In genomic region chr16:14486520-14487303, GRCh38 we compare ENCODE assay signal across 8 cellular contexts.
DNase-seq lines count a peak whose midpoint lies in the region; ATAC-seq, FAIRE-seq and TF ChIP-seq lines count a peak whose summit lies in the region.

No MANE protein-coding gene starts in this region.

- intact Hi-C loops in GM12878 (cut with micrococcal nuclease; ENCODE audit: unreplicated experiment) (no loop called here), right cardiac atrium (cut with DNase I) (loop anchor here in 1 of 4 donors (5.0 kb wide), 1 partner anchor 184 kb away; no protein-coding TSS in a partner anchor), OCI-LY7 (cut with micrococcal nuclease; ENCODE audit: unreplicated experiment) (no loop called here)

- no peak overlapping the region for H3K4me3 Mint-ChIP-seq in natural killer cell treated with Interleukin-12 subunit alpha and Interleukin-12 subunit beta and Interleukin-15 and Interleukin-18, amount 100 ng/mL, for 72 hours

- POLR2A ChIA-PET in GM12878 (lab: Charles Lee) (interaction anchor here (0.6 to 2.7 kb wide), 2 partner anchors 16 to 110 kb away, joined by 6 to 9 read pairs; no protein-coding TSS in a partner anchor), OCI-LY7 (lab: Charles Lee) (no interaction called here)

- no peaks in the 10 kb centered on the region for H3K9me2 ChIP-seq in OCI-LY7 (ENCODE audit: insufficient read depth, low read length)

- H3K27ac ChIP-seq in GM12878 (ENCODE audit: control insufficient read depth, insufficient read depth) (no peak overlapping the region), right cardiac atrium (ENCODE audit: low read length) (peak overlapping the region; percentile 6), OCI-LY7 (ENCODE audit: low read depth, low read length, poor library complexity, severe bottlenecking) (no peak overlapping the region)

- H3K9ac ChIP-seq in GM12878 (ENCODE audit: control insufficient read depth, insufficient read depth, low read length) = no peak overlapping the region

- DNase-seq in COLO668 (lab: John Stamatoyannopoulos, UW; ENCODE audit: unreplicated experiment) (peak; percentile 17), NCI-H2029 (lab: John Stamatoyannopoulos, UW) (peak; percentile 66), GM12878 (ENCODE audit: low read depth, low spot score) (no peak), right cardiac atrium (peak; percentile 84 to 93 (median 87)), retinal pigment epithelial cell (ENCODE audit: low read depth) (peak; percentile 85), OCI-LY7 (ENCODE audit: low spot score) (no peak)
- no peak for DNase-seq in natural killer cell treated with Interleukin-12 subunit alpha and Interleukin-12 subunit beta and Interleukin-15 and Interleukin-18, amount 100 ng/mL, for 72 hours (ENCODE audit: low spot score)

- SMC1A ChIA-PET in GM12878 (lab: Charles Lee; ENCODE audit: uncharacterized antibody, unreplicated experiment) = interaction anchor here (1.0 to 1.9 kb wide), 3 partner anchors 11 to 165 kb away, joined by 3 to 5 read pairs (median 5); no protein-coding TSS in a partner anchor

- no peaks in the 10 kb centered on the region for H3K79me2 ChIP-seq in GM12878 (ENCODE audit: control insufficient read depth, insufficient read depth, low read length)
- H3K79me2 ChIP-seq in OCI-LY7 (ENCODE audit: insufficient read depth, low read depth, low read length) = no peaks in the 10 kb centered on the region

- no peaks in the 10 kb centered on the region for H4K20me1 ChIP-seq in GM12878 (ENCODE audit: control insufficient read depth, insufficient read depth)
- no peaks in the 10 kb centered on the region for H4K20me1 ChIP-seq in OCI-LY7 (ENCODE audit: insufficient read depth, low read length)

- CTCF ChIA-PET in GM12878 (lab: Yijun Ruan, JAX) = interaction anchor here (0.9 to 1.3 kb wide), 2 partner anchors 11 to 17 kb away, joined by 3 to 4 read pairs; no protein-coding TSS in a partner anchor
- CTCF ChIA-PET in OCI-LY7 (lab: Charles Lee; ENCODE audit: unreplicated experiment) = no interaction called here

- H2AFZ ChIP-seq in GM12878 (ENCODE audit: control insufficient read depth, low read depth, low read length) (no peak overlapping the region), OCI-LY7 (ENCODE audit: low read length) (no peak overlapping the region)

- H3K27me3 ChIP-seq in GM12878 (replicated peaks in 1 of 2; ENCODE audit: control insufficient read depth in 2 of 2, insufficient read depth in 2 of 2, low read length in 1 of 2) (no peaks in the 10 kb centered on the region), right cardiac atrium (ENCODE audit: control insufficient read depth, insufficient read depth) (no peaks in the 10 kb centered on the region)

- RAD21 ChIA-PET in GM12878 (lab: Charles Lee; ENCODE audit: unreplicated experiment) = no interaction called here

- ATAC-seq in GM12878 = no peak
- ATAC-seq in right cardiac atrium = peak; percentile 91 to 93
- ATAC-seq in natural killer cell treated with Interleukin-12 subunit alpha and Interleukin-12 subunit beta and Interleukin-15 and Interleukin-18, amount 100 ng/mL, for 72 hours = no peak
- no peak for ATAC-seq in GM21576 (IDR thresholded peaks at IDR 0.05; ENCODE audit: unreplicated experiment)

- H3K4me1 Mint-ChIP-seq in natural killer cell treated with Interleukin-12 subunit alpha and Interleukin-12 subunit beta and Interleukin-15 and Interleukin-18, amount 100 ng/mL, for 72 hours (ENCODE audit: low read depth in 2 of 2) = peaks cover 9 to 18% of the 10 kb centered on the region in 2 donors

- H3K4me1 ChIP-seq in GM12878 (ENCODE audit: control insufficient read depth, insufficient read depth, low read length) = no peaks in the 10 kb centered on the region
- peaks cover 3% of the 10 kb centered on the region for H3K4me1 ChIP-seq in right cardiac atrium (ENCODE audit: control insufficient read depth, insufficient read depth, low read length)
- peaks cover 9% of the 10 kb centered on the region for H3K4me1 ChIP-seq in OCI-LY7 (ENCODE audit: insufficient read depth, low read length, poor library complexity, severe bottlenecking)

- TF ChIP-seq POLR2A in GM12878 (IDR thresholded peaks at IDR 0.05; ENCODE audit: low read depth, low read length) = no peak

- no peaks in the 10 kb centered on the region for H3K36me3 Mint-ChIP-seq in natural killer cell treated with Interleukin-12 subunit alpha and Interleukin-12 subunit beta and Interleukin-15 and Interleukin-18, amount 100 ng/mL, for 72 hours

- H3K4me2 ChIP-seq in GM12878 (ENCODE audit: control insufficient read depth, insufficient read depth) (no peak overlapping the region), OCI-LY7 (ENCODE audit: low read length) (no peak overlapping the region)

- no peak overlapping the region for H3K4me3 ChIP-seq in GM12878
- H3K4me3 ChIP-seq in right cardiac atrium (ENCODE audit: low read length) = peak overlapping the region; percentile 55
- H3K4me3 ChIP-seq in retinal pigment epithelial cell (ENCODE audit: low read length) = peak overlapping the region; percentile 9
- H3K4me3 ChIP-seq in OCI-LY7 (ENCODE audit: low read depth, low read length, poor library complexity, severe bottlenecking) = no peak overlapping the region

- 95% methylated on average over 20 of the region's 20 CpGs for WGBS in GM12878 (ENCODE audit: insufficient coverage, insufficient replicate concordance, low lambda C conversion rate, missing lambda C conversion rate)
- 12% methylated on average over 20 of the region's 20 CpGs for WGBS in right cardiac atrium

- TF ChIP-seq RAD21 in GM12878 (IDR thresholded peaks at IDR 0.05; ENCODE audit: insufficient read depth, low read depth, low read length) = no peak

- peaks cover 9 to 10% of the 10 kb centered on the region in 2 experiments for H3K36me3 ChIP-seq in GM12878 (ENCODE audit: control insufficient read depth in 2 of 2, insufficient read depth in 2 of 2, low read length in 1 of 2)
- H3K36me3 ChIP-seq in OCI-LY7 (ENCODE audit: insufficient read depth, low read length) = peaks cover 28% of the 10 kb centered on the region

- H3K27me3 Mint-ChIP-seq in natural killer cell treated with Interleukin-12 subunit alpha and Interleukin-12 subunit beta and Interleukin-15 and Interleukin-18, amount 100 ng/mL, for 72 hours = no peaks in the 10 kb centered on the region

- TF ChIP-seq CTCF in GM12878 (IDR thresholded peaks at IDR 0.05 in 2 of 3, conservative IDR thresholded peaks at IDR 0.05 in 1 of 3; ENCODE audit: control insufficient read depth in 2 of 3, extremely low read depth in 1 of 3, insufficient read depth in 1 of 3, low read depth in 3 of 3, low read length in 3 of 3) = no peak
- TF ChIP-seq CTCF in retinal pigment epithelial cell (conservative IDR thresholded peaks at IDR 0.05; ENCODE audit: low read depth, low read length) = no peak
- no peak for TF ChIP-seq CTCF in OCI-LY7 (conservative IDR thresholded peaks at IDR 0.05; ENCODE audit: low read length)

- peak; percentile 100 for FAIRE-seq in GM12878 (lab: Jason Lieb, UNC)

- H3K9me3 ChIP-seq in GM12878 (replicated peaks; ENCODE audit: control insufficient read depth, insufficient read depth, low read length) (no peaks in the 10 kb centered on the region; the same call in 2 of the 3 replicates), right cardiac atrium (ENCODE audit: control insufficient read depth, low read length) (no peaks in the 10 kb centered on the region), OCI-LY7 (ENCODE audit: low read length) (no peaks in the 10 kb centered on the region)

- in situ Hi-C loops in GM12878 (cut with MboI) = no loop called here

- no peaks in the 10 kb centered on the region for H3K9me3 Mint-ChIP-seq in natural killer cell treated with Interleukin-12 subunit alpha and Interleukin-12 subunit beta and Interleukin-15 and Interleukin-18, amount 100 ng/mL, for 72 hours

- no peak for TF ChIP-seq EP300 in GM12878 (IDR thresholded peaks at IDR 0.05; ENCODE audit: borderline replicate concordance in 1 of 2, control insufficient read depth in 1 of 2, low read depth in 2 of 2, low read length in 2 of 2)

- no peak overlapping the region for H3K27ac Mint-ChIP-seq in natural killer cell treated with Interleukin-12 subunit alpha and Interleukin-12 subunit beta and Interleukin-15 and Interleukin-18, amount 100 ng/mL, for 72 hours

- BruUV-seq in GM12878 (replicated peaks; lab: Mats Ljungman, UMichigan) = no TSS peak
- no TSS peak for BruUV-seq in OCI-LY7 (replicated peaks; lab: Mats Ljungman, UMichigan)

TF ChIP-seq in GM12878, 131 proteins besides CTCF, POLR2A, EP300 and RAD21:
- 0 out of 2 replicates have a peak, but pooled peaks have one; percentile 9 for TF ChIP-seq FOXK2 (IDR thresholded peaks at IDR 0.05)
- TF ChIP-seq ZNF687 (IDR thresholded peaks at IDR 0.05) = no peak
- no peak for TF ChIP-seq CREB1 (IDR thresholded peaks at IDR 0.05; ENCODE audit: low read depth)

Comparison
In these comparisons a context has a peak if more than half of its experiments do, and no peak if none do; other contexts are left out.
1. DNase-seq: peak in COLO668 (single experiment), NCI-H2029 (single experiment), right cardiac atrium (3 of 3) and retinal pigment epithelial cell (single experiment); none in GM12878 (single experiment), natural killer cell treated with Interleukin-12 subunit alpha and Interleukin-12 subunit beta and Interleukin-15 and Interleukin-18, amount 100 ng/mL, for 72 hours (single experiment) and OCI-LY7 (single experiment).
2. ATAC-seq: peak in right cardiac atrium (2 of 2); none in GM12878 (single experiment), natural killer cell treated with Interleukin-12 subunit alpha and Interleukin-12 subunit beta and Interleukin-15 and Interleukin-18, amount 100 ng/mL, for 72 hours (0 of 2) and GM21576 (single experiment).
3. H3K4me3 ChIP-seq: peak in right cardiac atrium (single experiment) and retinal pigment epithelial cell (single experiment); none in GM12878 (single experiment) and OCI-LY7 (single experiment).